ENCODE assay signal across 12 cellular contexts in genomic region chr14:103209054-103209453, GRCh38.
DNase-seq lines count a peak whose midpoint lies in the region; TF ChIP-seq lines count a peak whose summit lies in the region.
"Had no signal": no experiment of that assay in that cellular context is flagged by ENCODE, and none has a peak within 500 bp of the region (broad histone marks: within the 10 kb centered on the region; RNA-seq: fewer than 3 reads in every experiment).

No MANE protein-coding gene starts in this region.

- H3K9me2 ChIP-seq in hepatocyte (replicated peaks; ENCODE audit: insufficient read depth): no peaks in the 10 kb centered on the region

- H3K4me1 ChIP-seq in hepatocyte (ENCODE audit: insufficient read depth): peaks cover 44% of the 10 kb centered on the region
- peaks cover 18% of the 10 kb centered on the region for H3K4me1 ChIP-seq in suprapubic skin

- peaks cover 10% of the 10 kb centered on the region for H3K79me2 ChIP-seq in hepatocyte

- H3K4me3 ChIP-seq in WERI-Rb-1 (ENCODE audit: low read depth, low read length): no peak overlapping the region
- H3K4me3 ChIP-seq in hepatocyte: peak overlapping the region; percentile 18
- peak overlapping the region; percentile 60 for H3K4me3 ChIP-seq in suprapubic skin

- H4K20me1 ChIP-seq in hepatocyte (ENCODE audit: insufficient read depth, poor library complexity, severe bottlenecking): no peaks in the 10 kb centered on the region

- no peak overlapping the region for H2AFZ ChIP-seq in hepatocyte

- peak overlapping the region; percentile 92 for H3K4me2 ChIP-seq in hepatocyte

- H3K27ac ChIP-seq in WERI-Rb-1 (no peak overlapping the region), hepatocyte (peak overlapping the region; percentile 94), suprapubic skin (peak overlapping the region; percentile 45)
- H3K27ac ChIP-seq: HL-60 had no signal

- H3K27me3 ChIP-seq in WERI-Rb-1 (ENCODE audit: insufficient read depth, low read depth, severe bottlenecking) (no peaks in the 10 kb centered on the region), hepatocyte (no peaks in the 10 kb centered on the region), suprapubic skin (peaks cover 14% of the 10 kb centered on the region)

- TF ChIP-seq CTCF in WERI-Rb-1 (IDR thresholded peaks at IDR 0.05; ENCODE audit: low read depth, low read length) (peak; percentile 28), hepatocyte (IDR thresholded peaks at IDR 0.05; ENCODE audit: poor library complexity) (peak; percentile 18), suprapubic skin (IDR thresholded peaks at IDR 0.05) (no peak)

- peaks cover 12% of the 10 kb centered on the region for H3K9me3 ChIP-seq in WERI-Rb-1 (ENCODE audit: severe bottlenecking)
- H3K9me3 ChIP-seq in hepatocyte (ENCODE audit: low read depth): no peaks in the 10 kb centered on the region
- H3K9me3 ChIP-seq in suprapubic skin: no peaks in the 10 kb centered on the region

- 28% methylated on average over 4 of the region's 4 CpGs for WGBS in hepatocyte (ENCODE audit: low lambda C conversion rate, missing lambda C conversion rate)
- WGBS in suprapubic skin: 38% methylated on average over 4 of the region's 4 CpGs

- TF ChIP-seq EP300 in suprapubic skin (IDR thresholded peaks at IDR 0.05): no peak

- peak; percentile 57 for DNase-seq in GM03348 (ENCODE audit: low spot score)
- no peak for DNase-seq in WERI-Rb-1
- no peak for DNase-seq in hepatocyte (ENCODE audit: low spot score)
- no peak for DNase-seq in suprapubic skin (ENCODE audit: low spot score in 2 of 2)
- no peak for DNase-seq in NCI-H2227 treated with DMSO at 0.1 percent for 48 hours (lab: John Stamatoyannopoulos, UW)
- no peak for DNase-seq in NCI-H446 (lab: John Stamatoyannopoulos, UW)
- no peak for DNase-seq in iPS-NIHi11 (ENCODE audit: low spot score)
- DNase-seq: activated CD4-positive, alpha-beta T cell treated with anti-CD3 and anti-CD28 coated beads, Interleukin-2, amount 10 ng/mL, durations not matched to agents 24 days and 14 days; COR-L47; mesendoderm; NCI-H2107 had no signal

- H3K36me3 ChIP-seq in WERI-Rb-1 (no peaks in the 10 kb centered on the region), hepatocyte (replicated peaks; ENCODE audit: insufficient read depth, low read depth) (no peaks in the 10 kb centered on the region), suprapubic skin (no peaks in the 10 kb centered on the region)

- TF ChIP-seq POLR2A in suprapubic skin (IDR thresholded peaks at IDR 0.05): no peak

Comparison
In these comparisons a context has a peak if more than half of its experiments do, and no peak if none do; other contexts are left out.
1. CTCF ChIP-seq: peak in WERI-Rb-1 (single experiment) and hepatocyte (single experiment); none in suprapubic skin (0 of 2).